11 cellular contexts compared by ENCODE assay signal in genomic region chr17:6374761-6375312, GRCh38.
A peak's percentile ranks its signal among the peaks of the same experiment; 100 is the strongest.
DNase-seq lines count a peak whose midpoint lies in the region; ATAC-seq lines count a peak whose summit lies in the region.
"Had no signal": no experiment of that assay in that cellular context is flagged by ENCODE, and none has a peak within 500 bp of the region (broad histone marks: within the 10 kb centered on the region; RNA-seq: fewer than 3 reads in every experiment).

No MANE protein-coding gene starts in this region.

- H3K27ac Mint-ChIP-seq in activated naive CD8-positive, alpha-beta T cell, result peak overlapping the region; percentile 23
- H3K27ac Mint-ChIP-seq in stimulated activated naive CD8-positive, alpha-beta T cell treated with anti-CD3 and anti-CD28 coated beads, Interleukin-15, Interleukin-2, amounts not matched to agents 100 ng/mL and 50 ng/mL, for 24 hours, result peak overlapping the region; percentile 84
- H3K27ac Mint-ChIP-seq: IgD-negative memory B cell had no signal

- H3K4me1 Mint-ChIP-seq in activated naive CD8-positive, alpha-beta T cell (ENCODE audit: low read depth), result peaks cover 19% of the 10 kb centered on the region
- H3K4me1 Mint-ChIP-seq in stimulated activated naive CD8-positive, alpha-beta T cell treated with anti-CD3 and anti-CD28 coated beads, Interleukin-15, Interleukin-2, amounts not matched to agents 100 ng/mL and 50 ng/mL, for 24 hours (ENCODE audit: low read depth), result peaks cover 23% of the 10 kb centered on the region

- H2BK5ac ChIP-seq in mesenchymal stem cell (ENCODE audit: low read depth, low read length, poor library complexity, severe bottlenecking), result no peak overlapping the region

- peaks cover 11% of the 10 kb centered on the region for H3K27me3 Mint-ChIP-seq in activated naive CD8-positive, alpha-beta T cell
- H3K27me3 Mint-ChIP-seq in stimulated activated naive CD8-positive, alpha-beta T cell treated with anti-CD3 and anti-CD28 coated beads, Interleukin-15, Interleukin-2, amounts not matched to agents 100 ng/mL and 50 ng/mL, for 24 hours, result peaks cover 53% of the 10 kb centered on the region

- peaks cover 14% of the 10 kb centered on the region for H3K9me3 Mint-ChIP-seq in activated naive CD8-positive, alpha-beta T cell (ENCODE audit: low read depth)
- no peaks in the 10 kb centered on the region for H3K9me3 Mint-ChIP-seq in stimulated activated naive CD8-positive, alpha-beta T cell treated with anti-CD3 and anti-CD28 coated beads, Interleukin-15, Interleukin-2, amounts not matched to agents 100 ng/mL and 50 ng/mL, for 24 hours

- peaks cover 3% of the 10 kb centered on the region for H3K36me3 Mint-ChIP-seq in activated naive CD8-positive, alpha-beta T cell
- no peaks in the 10 kb centered on the region for H3K36me3 Mint-ChIP-seq in stimulated activated naive CD8-positive, alpha-beta T cell treated with anti-CD3 and anti-CD28 coated beads, Interleukin-15, Interleukin-2, amounts not matched to agents 100 ng/mL and 50 ng/mL, for 24 hours (ENCODE audit: low read depth)

- no peak overlapping the region for H2BK15ac ChIP-seq in mesenchymal stem cell (ENCODE audit: low read depth, poor library complexity, severe bottlenecking)

- no peak overlapping the region for H3K4me3 ChIP-seq in mesenchymal stem cell (ENCODE audit: insufficient read depth in 1 of 2, low read depth in 1 of 2, low read length in 2 of 2)
- H3K4me3 ChIP-seq: thyroid gland had no signal

- H2BK120ac ChIP-seq in mesenchymal stem cell (ENCODE audit: low read depth, low read length), result no peak overlapping the region

- H2AFZ ChIP-seq in mesenchymal stem cell (ENCODE audit: low read depth, low read length), result no peak overlapping the region

- H3K27ac ChIP-seq in mesenchymal stem cell (ENCODE audit: low read length, poor library complexity, severe bottlenecking), result no peak overlapping the region
- H3K27ac ChIP-seq: C4-2B, thyroid gland had no signal

- peak; percentile 72 for DNase-seq in activated T-cell treated with anti-CD3 and anti-CD28 coated beads for 24 hours (ENCODE audit: low read depth)
- no peak for DNase-seq in activated T-cell treated with anti-CD3 and anti-CD28 coated beads, Interleukin-2, amount 50 U/mL, for 1 hour
- peak; percentile 90 for DNase-seq in mesenchymal stem cell
- DNase-seq in T-helper 1 cell, result no peak

- peaks cover 6 to 17% of the 10 kb centered on the region in 2 experiments for H3K27me3 ChIP-seq in mesenchymal stem cell (ENCODE audit: control insufficient read depth in 1 of 2, insufficient read depth in 1 of 2, low read length in 2 of 2)
- H3K27me3 ChIP-seq: thyroid gland had no signal

- no peak overlapping the region for H4K91ac ChIP-seq in mesenchymal stem cell (ENCODE audit: low read length)

- ATAC-seq in HG03159 (IDR thresholded peaks at IDR 0.05; ENCODE audit: unreplicated experiment) (no peak), GM21717 (IDR thresholded peaks at IDR 0.05; ENCODE audit: unreplicated experiment) (no peak)

- peak overlapping the region; percentile 30 for H3K4me3 Mint-ChIP-seq in activated naive CD8-positive, alpha-beta T cell
- H3K4me3 Mint-ChIP-seq in stimulated activated naive CD8-positive, alpha-beta T cell treated with anti-CD3 and anti-CD28 coated beads, Interleukin-15, Interleukin-2, amounts not matched to agents 100 ng/mL and 50 ng/mL, for 24 hours, result peak overlapping the region; percentile 44

- no peak overlapping the region for H2AK5ac ChIP-seq in mesenchymal stem cell (ENCODE audit: low read length, severe bottlenecking)

- no peak overlapping the region for H3K23ac ChIP-seq in mesenchymal stem cell (ENCODE audit: low read length in 2 of 2)

- no peaks in the 10 kb centered on the region for H3K79me1 ChIP-seq in mesenchymal stem cell (replicated peaks; ENCODE audit: low read length, poor library complexity, severe bottlenecking)

- H3K9me3 ChIP-seq in mesenchymal stem cell (ENCODE audit: control insufficient read depth, low read length), result peaks cover 21% of the 10 kb centered on the region
- H3K9me3 ChIP-seq: thyroid gland had no signal

- H2BK12ac ChIP-seq in mesenchymal stem cell (ENCODE audit: low read length in 2 of 2), result no peak overlapping the region

- H4K8ac ChIP-seq in mesenchymal stem cell (ENCODE audit: low read length), result no peak overlapping the region

- H3K4me1 ChIP-seq in mesenchymal stem cell (ENCODE audit: control insufficient read depth, insufficient read depth, low read depth, low read length), result peaks cover 7% of the 10 kb centered on the region
- H3K4me1 ChIP-seq: thyroid gland had no signal

- no peak overlapping the region for H3K4ac ChIP-seq in mesenchymal stem cell (ENCODE audit: low read depth in 1 of 2, low read length in 2 of 2)

- H3K4me2 ChIP-seq in mesenchymal stem cell (ENCODE audit: low read length, poor library complexity, severe bottlenecking), result no peak overlapping the region

- WGBS in mesenchymal stem cell, result 16% methylated on average over 14 of the region's 14 CpGs

- H3K18ac ChIP-seq in mesenchymal stem cell (ENCODE audit: low read depth in 1 of 2, low read length in 2 of 2), result peak overlapping the region in 1 of 2 experiments; percentile 70

- no peaks in the 10 kb centered on the region for H3K36me3 ChIP-seq in mesenchymal stem cell (ENCODE audit: control insufficient read depth in 1 of 2, insufficient read depth in 2 of 2, low read depth in 1 of 2, low read length in 2 of 2)
- H3K36me3 ChIP-seq: thyroid gland had no signal

- H3K9ac ChIP-seq in mesenchymal stem cell (ENCODE audit: low read length), result no peak overlapping the region

- no peak overlapping the region for H3K14ac ChIP-seq in mesenchymal stem cell (ENCODE audit: low read length in 2 of 2)

Comparison
In these comparisons a context has a peak if more than half of its experiments do, and no peak if none do; other contexts are left out.
1. DNase-seq: peak in activated T-cell treated with anti-CD3 and anti-CD28 coated beads for 24 hours (single experiment) and mesenchymal stem cell (single experiment); none in activated T-cell treated with anti-CD3 and anti-CD28 coated beads, Interleukin-2, amount 50 U/mL, for 1 hour (single experiment) and T-helper 1 cell (0 of 5).